ENCODE assay signal across 1 cellular context in genomic region chr1:53326088-53326597, GRCh38.
TF ChIP-seq lines count a peak whose summit lies in the region.

No MANE protein-coding gene starts in this region.

TF ChIP-seq in H1, 55 proteins besides CTCF, POLR2A, EP300 and RAD21:
- TF ChIP-seq BRCA1 (IDR thresholded peaks at IDR 0.05; ENCODE audit: low read depth, low read length) = no peak
- peak in 1 of 2 experiments; percentile 26; a peak in 2 of 4 replicates for TF ChIP-seq SIN3A (conservative IDR thresholded peaks at IDR 0.05 in 1 of 2, IDR thresholded peaks at IDR 0.05 in 1 of 2; ENCODE audit: low read depth in 1 of 2, low read length in 2 of 2)
- peak; percentile 5 for TF ChIP-seq KDM4A (IDR thresholded peaks at IDR 0.05; ENCODE audit: low read depth, low read length, severe bottlenecking)
- peak; percentile 76 for TF ChIP-seq USF2 (IDR thresholded peaks at IDR 0.05; ENCODE audit: low read length)
- TF ChIP-seq ASH2L (IDR thresholded peaks at IDR 0.05; ENCODE audit: low read length) = peak; percentile 5
- TF ChIP-seq TAF7 (optimal IDR thresholded peaks at IDR 0.05; ENCODE audit: borderline replicate concordance, low read depth, low read length) = peak; percentile 58
- TF ChIP-seq MAFK (IDR thresholded peaks at IDR 0.05; ENCODE audit: low read depth, low read length) = peak; percentile 87; the same call in 1 of the 2 replicates
- peak; percentile 92 for TF ChIP-seq BACH1 (IDR thresholded peaks at IDR 0.05; ENCODE audit: low read length)
- TF ChIP-seq TAF1 (IDR thresholded peaks at IDR 0.05; ENCODE audit: low read depth, low read length) = peak; percentile 78
- no peak for TF ChIP-seq TCF12 (IDR thresholded peaks at IDR 0.05; ENCODE audit: low read depth, low read length)
- TF ChIP-seq EGR1 (IDR thresholded peaks at IDR 0.05; ENCODE audit: borderline replicate concordance, low read depth, low read length) = peak; percentile 24; the same call in 1 of the 2 replicates
- TF ChIP-seq POLR2AphosphoS5 (IDR thresholded peaks at IDR 0.05; ENCODE audit: low read depth, low read length) = peak; percentile 39
- TF ChIP-seq SAP30 (IDR thresholded peaks at IDR 0.05; ENCODE audit: insufficient read depth, insufficient replicate concordance, low read length) = peak; percentile 46
- TF ChIP-seq TBP (IDR thresholded peaks at IDR 0.05; ENCODE audit: low read depth, low read length) = peak; percentile 58
- no peak for TF ChIP-seq NRF1 (IDR thresholded peaks at IDR 0.05; ENCODE audit: low read depth, low read length)
- TF ChIP-seq E2F6 (IDR thresholded peaks at IDR 0.05) = no peak; the same call in 1 of the 2 replicates
- TF ChIP-seq SP1 (IDR thresholded peaks at IDR 0.05; ENCODE audit: low read depth, low read length) = peak; percentile 78
